Comparison of ENCODE assay signal across 1 cellular context in genomic region chr11:130879836-130880235, GRCh38.
TF ChIP-seq lines count a peak whose summit lies in the region.

No MANE protein-coding gene starts in this region.

TF ChIP-seq in endothelial cell of umbilical vein, 7 proteins besides CTCF, POLR2A, EP300 and RAD21 (continued from another document):
- TF ChIP-seq MAX (IDR thresholded peaks at IDR 0.05; ENCODE audit: insufficient read depth, insufficient read length), result no peak
- no peak for TF ChIP-seq MYC (IDR thresholded peaks at IDR 0.05; ENCODE audit: low read depth, low read length)
- no peak for TF ChIP-seq FOS (IDR thresholded peaks at IDR 0.05; ENCODE audit: borderline replicate concordance, insufficient read depth, low read length)
- no peak for TF ChIP-seq POLR2AphosphoS5 (IDR thresholded peaks at IDR 0.05; ENCODE audit: insufficient read depth, low read depth, low read length)
